In the genomic region with DNA sequence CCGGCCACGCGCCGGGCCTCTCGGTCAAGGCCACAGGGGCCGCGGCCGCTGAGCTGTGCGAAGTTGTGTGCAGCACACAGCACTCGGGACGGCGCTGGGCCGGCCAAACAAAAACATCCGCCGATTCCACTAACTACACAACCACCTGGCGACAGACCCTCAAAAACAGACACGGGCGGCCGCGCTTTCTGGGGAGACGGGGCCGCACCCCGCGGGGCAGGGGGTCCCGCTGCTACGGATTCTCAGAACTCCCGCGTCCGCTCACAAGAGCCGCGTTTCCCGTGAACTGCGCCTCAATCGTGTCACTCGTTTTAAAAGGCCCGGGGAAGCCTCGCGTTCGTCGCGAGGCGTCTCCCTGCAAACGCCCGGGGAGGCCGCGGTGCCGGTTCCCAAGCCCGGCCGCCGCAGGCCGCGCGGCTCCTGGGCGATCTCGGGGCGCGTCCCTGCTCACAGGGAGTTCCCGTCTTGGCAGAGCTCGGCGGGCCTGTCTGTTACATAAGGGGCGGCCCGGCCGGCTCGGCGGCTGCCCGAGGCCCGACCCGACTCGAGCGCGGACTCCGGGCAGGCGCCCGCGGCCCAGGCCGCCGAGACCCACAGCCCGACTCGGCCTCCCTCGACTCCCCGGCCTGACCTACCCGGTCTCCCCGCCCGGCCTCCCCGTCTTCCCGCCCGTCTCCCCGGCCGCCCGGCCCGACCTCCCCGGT, we compare ENCODE assay signal across 1 cellular context.
TF ChIP-seq lines count a peak whose summit lies in the region.

No MANE protein-coding gene starts in this region.

TF ChIP-seq in H1, 55 proteins besides CTCF, POLR2A, EP300 and RAD21 (continued from another document):
- TF ChIP-seq SIN3A (conservative IDR thresholded peaks at IDR 0.05 in 1 of 2, IDR thresholded peaks at IDR 0.05 in 1 of 2; ENCODE audit: low read depth in 1 of 2, low read length in 2 of 2) (0 out of 4 replicates have a peak, but pooled peaks of 1 of the 2 experiments have one; percentile 18), CHD7 (IDR thresholded peaks at IDR 0.05; ENCODE audit: insufficient replicate concordance, low read length) (no peak), SRF (IDR thresholded peaks at IDR 0.05; ENCODE audit: low read depth, low read length) (no peak), TAF1 (IDR thresholded peaks at IDR 0.05; ENCODE audit: low read depth, low read length) (peak; percentile 35; the same call in 1 of the 2 replicates), ASH2L (IDR thresholded peaks at IDR 0.05; ENCODE audit: low read length) (peak; percentile 61), MAX (IDR thresholded peaks at IDR 0.05) (0 out of 2 replicates have a peak, but pooled peaks have one; percentile 17), CREB1 (IDR thresholded peaks at IDR 0.05) (no peak), HDAC2 (IDR thresholded peaks at IDR 0.05; ENCODE audit: borderline replicate concordance in 1 of 2, low read depth in 2 of 2, low read length in 2 of 2) (no peak), KDM4A (IDR thresholded peaks at IDR 0.05; ENCODE audit: low read depth, low read length, severe bottlenecking) (peak; percentile 79), ATF2 (IDR thresholded peaks at IDR 0.05; ENCODE audit: low read length) (no peak), TAF7 (optimal IDR thresholded peaks at IDR 0.05; ENCODE audit: borderline replicate concordance, low read depth, low read length) (no peak)
- TF ChIP-seq, protein P1, sequence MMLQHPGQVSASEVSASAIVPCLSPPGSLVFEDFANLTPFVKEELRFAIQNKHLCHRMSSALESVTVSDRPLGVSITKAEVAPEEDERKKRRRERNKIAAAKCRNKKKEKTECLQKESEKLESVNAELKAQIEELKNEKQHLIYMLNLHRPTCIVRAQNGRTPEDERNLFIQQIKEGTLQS (IDR thresholded peaks at IDR 0.05; ENCODE audit: insufficient read depth, low read depth, low read length), result no peak
